Comparison of ENCODE assay signal across 1 cellular context in genomic region chr11:93497575-93497974, GRCh38.
TF ChIP-seq lines count a peak whose summit lies in the region.

No MANE protein-coding gene starts in this region.

TF ChIP-seq in SK-N-SH treated with all-trans-retinoic acid at 6 μM for 48 hours, 23 proteins besides CTCF, POLR2A, EP300 and RAD21:
- no peak for TF ChIP-seq CSDC2 (CRISPR knock-in tag; IDR thresholded peaks at IDR 0.05)
- no peak for TF ChIP-seq ARNTL (CRISPR knock-in tag; IDR thresholded peaks at IDR 0.05; ENCODE audit: borderline replicate concordance, low read depth)
- no peak for TF ChIP-seq BACH2 (CRISPR knock-in tag; IDR thresholded peaks at IDR 0.05; ENCODE audit: borderline replicate concordance)
- no peak for TF ChIP-seq ZFP3 (CRISPR knock-in tag; IDR thresholded peaks at IDR 0.05)
- no peak for TF ChIP-seq ZNF565 (CRISPR knock-in tag; conservative IDR thresholded peaks at IDR 0.05; ENCODE audit: low read depth)
- TF ChIP-seq, protein P1, sequence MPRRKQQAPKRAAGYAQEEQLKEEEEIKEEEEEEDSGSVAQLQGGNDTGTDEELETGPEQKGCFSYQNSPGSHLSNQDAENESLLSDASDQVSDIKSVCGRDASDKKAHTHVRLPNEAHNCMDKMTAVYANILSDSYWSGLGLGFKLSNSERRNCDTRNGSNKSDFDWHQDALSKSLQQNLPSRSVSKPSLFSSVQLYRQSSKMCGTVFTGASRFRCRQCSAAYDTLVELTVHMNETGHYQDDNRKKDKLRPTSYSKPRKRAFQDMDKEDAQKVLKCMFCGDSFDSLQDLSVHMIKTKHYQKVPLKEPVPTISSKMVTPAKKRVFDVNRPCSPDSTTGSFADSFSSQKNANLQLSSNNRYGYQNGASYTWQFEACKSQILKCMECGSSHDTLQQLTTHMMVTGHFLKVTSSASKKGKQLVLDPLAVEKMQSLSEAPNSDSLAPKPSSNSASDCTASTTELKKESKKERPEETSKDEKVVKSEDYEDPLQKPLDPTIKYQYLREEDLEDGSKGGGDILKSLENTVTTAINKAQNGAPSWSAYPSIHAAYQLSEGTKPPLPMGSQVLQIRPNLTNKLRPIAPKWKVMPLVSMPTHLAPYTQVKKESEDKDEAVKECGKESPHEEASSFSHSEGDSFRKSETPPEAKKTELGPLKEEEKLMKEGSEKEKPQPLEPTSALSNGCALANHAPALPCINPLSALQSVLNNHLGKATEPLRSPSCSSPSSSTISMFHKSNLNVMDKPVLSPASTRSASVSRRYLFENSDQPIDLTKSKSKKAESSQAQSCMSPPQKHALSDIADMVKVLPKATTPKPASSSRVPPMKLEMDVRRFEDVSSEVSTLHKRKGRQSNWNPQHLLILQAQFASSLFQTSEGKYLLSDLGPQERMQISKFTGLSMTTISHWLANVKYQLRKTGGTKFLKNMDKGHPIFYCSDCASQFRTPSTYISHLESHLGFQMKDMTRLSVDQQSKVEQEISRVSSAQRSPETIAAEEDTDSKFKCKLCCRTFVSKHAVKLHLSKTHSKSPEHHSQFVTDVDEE (CRISPR knock-in tag; IDR thresholded peaks at IDR 0.05): no peak
